ENCODE assay signal across 8 cellular contexts in genomic region chr14:68379510-68380303, GRCh38.
A peak's percentile ranks its signal among the peaks of the same experiment; 100 is the strongest.
DNase-seq lines count a peak whose midpoint lies in the region; ATAC-seq lines count a peak whose summit lies in the region.

No MANE protein-coding gene starts in this region.

- H3K4me1 Mint-ChIP-seq in stimulated activated naive CD8-positive, alpha-beta T cell treated with anti-CD3 and anti-CD28 coated beads, Interleukin-15, amount 100 ng/mL, for 72 hours: peaks cover 63% of the 10 kb centered on the region

- peak; percentile 43 for DNase-seq in activated CD8-positive, alpha-beta memory T cell treated with anti-CD3 and anti-CD28 coated beads, Interleukin-2, amount 50 U/mL, for 4 hours
- no peak for DNase-seq in activated CD8-positive, alpha-beta memory T cell treated with anti-CD3 and anti-CD28 coated beads for 24 hours
- DNase-seq in RPMI7951 (ENCODE audit: low read depth) (peak; percentile 48), Kasumi-1 (lab: John Stamatoyannopoulos, UW) (no peak)
- peak; percentile 22 to 56 for DNase-seq in stimulated activated naive CD8-positive, alpha-beta T cell treated with anti-CD3 and anti-CD28 coated beads, Interleukin-15, amount 100 ng/mL, for 72 hours

- H3K27me3 Mint-ChIP-seq in stimulated activated naive CD8-positive, alpha-beta T cell treated with anti-CD3 and anti-CD28 coated beads, Interleukin-15, amount 100 ng/mL, for 72 hours: no peaks in the 10 kb centered on the region

- H3K4me3 Mint-ChIP-seq in stimulated activated naive CD8-positive, alpha-beta T cell treated with anti-CD3 and anti-CD28 coated beads, Interleukin-15, amount 100 ng/mL, for 72 hours: peak overlapping the region in 1 of 2 donors; percentile 55

- ATAC-seq in esophagus mucosa (peak; percentile 45), GM18511 (IDR thresholded peaks at IDR 0.05; ENCODE audit: unreplicated experiment) (no peak), GM21526 (IDR thresholded peaks at IDR 0.05; ENCODE audit: low FRiP score, unreplicated experiment) (no peak)
- ATAC-seq in stimulated activated naive CD8-positive, alpha-beta T cell treated with anti-CD3 and anti-CD28 coated beads, Interleukin-15, amount 100 ng/mL, for 72 hours: peak; percentile 96

- peak overlapping the region in 1 of 2 donors; percentile 90 for H3K27ac Mint-ChIP-seq in stimulated activated naive CD8-positive, alpha-beta T cell treated with anti-CD3 and anti-CD28 coated beads, Interleukin-15, amount 100 ng/mL, for 72 hours

- H3K9me3 Mint-ChIP-seq in stimulated activated naive CD8-positive, alpha-beta T cell treated with anti-CD3 and anti-CD28 coated beads, Interleukin-15, amount 100 ng/mL, for 72 hours: no peaks in the 10 kb centered on the region

Comparison
In these comparisons a context has a peak if more than half of its experiments do, and no peak if none do; other contexts are left out.
1. DNase-seq: peak in activated CD8-positive, alpha-beta memory T cell treated with anti-CD3 and anti-CD28 coated beads, Interleukin-2, amount 50 U/mL, for 4 hours (single experiment), RPMI7951 (single experiment) and stimulated activated naive CD8-positive, alpha-beta T cell treated with anti-CD3 and anti-CD28 coated beads, Interleukin-15, amount 100 ng/mL, for 72 hours (2 of 2); none in activated CD8-positive, alpha-beta memory T cell treated with anti-CD3 and anti-CD28 coated beads for 24 hours (single experiment) and Kasumi-1 (0 of 2).
2. ATAC-seq: peak in esophagus mucosa (single experiment) and stimulated activated naive CD8-positive, alpha-beta T cell treated with anti-CD3 and anti-CD28 coated beads, Interleukin-15, amount 100 ng/mL, for 72 hours (single experiment); none in GM18511 (single experiment) and GM21526 (single experiment).